21 cellular contexts compared by ENCODE assay signal in genomic region chr7:152902054-152902453, GRCh38.
DNase-seq lines count a peak whose midpoint lies in the region; ATAC-seq and TF ChIP-seq lines count a peak whose summit lies in the region.
"Had no signal": no experiment of that assay in that cellular context is flagged by ENCODE, and none has a peak within 500 bp of the region (broad histone marks: within the 10 kb centered on the region; RNA-seq: fewer than 3 reads in every experiment).

No MANE protein-coding gene starts in this region.

- no peak for TF ChIP-seq CTCF in osteoblast (IDR thresholded peaks at IDR 0.05; ENCODE audit: extremely low read depth, low read depth, low read length)
- TF ChIP-seq CTCF in type B pancreatic cell (conservative IDR thresholded peaks at IDR 0.05), result no peak
- TF ChIP-seq CTCF in BE2C (IDR thresholded peaks at IDR 0.05; ENCODE audit: low read depth, low read length), result no peak

- no peak overlapping the region for H2AFZ ChIP-seq in osteoblast (ENCODE audit: low read length)
- H2AFZ ChIP-seq: GM23338 had no signal

- no peak overlapping the region for H3K4me2 ChIP-seq in osteoblast (ENCODE audit: insufficient read depth, low read length)
- H3K4me2 ChIP-seq: GM23338 had no signal

- DNase-seq in NCI-H2171 treated with DMSO at 0.1 percent for 48 hours (lab: John Stamatoyannopoulos, UW) (peak; percentile 42), NCI-H2171 (lab: John Stamatoyannopoulos, UW) (no peak), left lobe of liver (ENCODE audit: low spot score) (no peak), osteoblast (ENCODE audit: insufficient read length, low spot score, missing footprints) (peak; percentile 25), type B pancreatic cell (ENCODE audit: extremely low spot score, unreplicated experiment) (no peak), HK-2 (ENCODE audit: unreplicated experiment) (no peak), BE2C (no peak)
- DNase-seq: AML-193, NCI-H1105, NCI-H2081, NCI-H510A treated with DMSO at 0.1 percent for 48 hours, NCI-H82, PC-3, RPMI8226, SHP77 treated with DMSO at 0.1 percent for 48 hours had no signal

- H3K36me3 Mint-ChIP-seq in type B pancreatic cell, result no peaks in the 10 kb centered on the region
- H3K36me3 Mint-ChIP-seq: CD14-positive monocyte had no signal

- H3K4me3 ChIP-seq in osteoblast (ENCODE audit: insufficient read depth, low read length) (no peak overlapping the region), BE2C (ENCODE audit: low read depth, low read length) (no peak overlapping the region)
- H3K4me3 ChIP-seq: GM23338, K562 had no signal

- H3K4me1 ChIP-seq in osteoblast (ENCODE audit: insufficient read depth, low read length) (no peaks in the 10 kb centered on the region), BE2C (no peaks in the 10 kb centered on the region)

- no peaks in the 10 kb centered on the region for H3K9me3 Mint-ChIP-seq in type B pancreatic cell

- H3K27ac Mint-ChIP-seq in type B pancreatic cell, result peak overlapping the region; percentile 58
- H3K27ac Mint-ChIP-seq: GM23338 had no signal

- H3K4me3 Mint-ChIP-seq in type B pancreatic cell, result peak overlapping the region; percentile 17
- H3K4me3 Mint-ChIP-seq: CD14-positive monocyte, GM23338 had no signal

- no peak overlapping the region for H3K27ac ChIP-seq in osteoblast (ENCODE audit: low read depth, low read length)
- H3K27ac ChIP-seq: 22Rv1 had no signal

- H4K20me1 ChIP-seq in osteoblast (ENCODE audit: insufficient read depth, low read length), result no peaks in the 10 kb centered on the region

- H3K4me1 Mint-ChIP-seq in type B pancreatic cell (ENCODE audit: unreplicated experiment), result peaks cover 12% of the 10 kb centered on the region
- H3K4me1 Mint-ChIP-seq: CD14-positive monocyte, GM23338 had no signal

- no peaks in the 10 kb centered on the region for H3K9me3 ChIP-seq in osteoblast (ENCODE audit: low read depth, low read length)
- H3K9me3 ChIP-seq in BE2C, result no peaks in the 10 kb centered on the region

- no peaks in the 10 kb centered on the region for H3K79me2 ChIP-seq in osteoblast (ENCODE audit: insufficient read depth, low read length)

- peaks cover 30% of the 10 kb centered on the region for H3K27me3 Mint-ChIP-seq in type B pancreatic cell

- H3K36me3 ChIP-seq in osteoblast (ENCODE audit: insufficient read depth, low read length) (no peaks in the 10 kb centered on the region), BE2C (no peaks in the 10 kb centered on the region)

- ATAC-seq in left lobe of liver, result peak; percentile 5
- no peak for ATAC-seq in HG02642 (IDR thresholded peaks at IDR 0.05; ENCODE audit: poor library complexity, unreplicated experiment)
- ATAC-seq: GM23338, HCT116, K562, PC-3 had no signal

- H3K27me3 ChIP-seq in osteoblast (ENCODE audit: insufficient read depth, low read length) (no peaks in the 10 kb centered on the region), BE2C (no peaks in the 10 kb centered on the region)

Comparison
In these comparisons a context has a peak if more than half of its experiments do, and no peak if none do; other contexts are left out.
1. DNase-seq: peak in NCI-H2171 treated with DMSO at 0.1 percent for 48 hours (single experiment) and osteoblast (single experiment); none in NCI-H2171 (single experiment), left lobe of liver (single experiment), type B pancreatic cell (single experiment), HK-2 (single experiment) and BE2C (single experiment).